Comparison of ENCODE assay signal across 24 cellular contexts in the genomic region with DNA sequence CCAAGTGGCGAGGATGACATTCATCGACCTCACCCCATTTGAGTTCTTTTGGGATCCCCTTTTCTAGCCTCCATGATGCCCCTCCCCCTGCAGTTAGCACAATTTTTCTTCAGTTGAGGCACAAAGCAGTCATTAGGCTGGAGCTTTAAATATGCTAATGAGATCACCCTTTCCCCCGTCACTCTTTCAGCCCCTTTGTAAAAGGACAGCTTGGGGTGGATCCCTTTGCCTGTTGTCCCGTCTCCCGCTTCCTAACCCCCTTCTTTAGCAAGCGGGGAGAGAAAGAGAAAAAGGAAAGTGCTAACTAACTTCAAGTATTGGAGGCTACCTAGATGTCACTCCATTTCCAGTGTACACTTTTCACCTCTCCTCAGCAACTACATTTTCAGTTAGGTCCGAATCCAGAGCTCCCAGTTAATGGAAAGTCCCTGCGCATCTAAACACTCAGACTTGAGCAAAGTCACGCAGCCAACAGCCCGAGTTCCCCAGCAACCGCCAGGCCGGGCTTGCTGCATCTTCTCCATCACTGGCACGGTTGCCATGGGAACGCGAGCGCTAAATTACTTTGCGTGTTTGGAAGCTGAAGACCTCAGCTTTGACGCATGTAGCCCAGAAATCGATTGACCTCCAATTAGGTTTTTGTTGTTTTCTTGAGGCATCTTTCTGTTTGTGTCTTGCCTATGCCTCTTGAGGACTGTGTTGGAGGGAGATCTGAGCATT.
DNase-seq lines count a peak whose midpoint lies in the region; ATAC-seq lines count a peak whose summit lies in the region.
"Had no signal": no experiment of that assay in that cellular context is flagged by ENCODE, and none has a peak within 500 bp of the region (broad histone marks: within the 10 kb centered on the region; RNA-seq: fewer than 3 reads in every experiment).

No MANE protein-coding gene starts in this region.

- DNase-seq in ELF-1 (ENCODE audit: low read depth, low spot score) (peak; percentile 48), NCI-H2227 (lab: John Stamatoyannopoulos, UW; ENCODE audit: unreplicated experiment) (peak; percentile 97), ecto neural progenitor cell (ENCODE audit: low spot score) (peak; percentile 54), left kidney (ENCODE audit: low read depth, low spot score) (peak; percentile 35)
- no peak for DNase-seq in effector memory CD4-positive, alpha-beta T cell
- DNase-seq: activated CD8-positive, alpha-beta T cell treated with anti-CD3 and anti-CD28 coated beads for 36 hours; activated naive CD4-positive, alpha-beta T cell treated with anti-CD3 and anti-CD28 coated beads, Interleukin-2, amount 50 U/mL, for 16 hours; activated T-cell treated with anti-CD3 and anti-CD28 coated beads, Interleukin-2, amount 50 U/mL, for 4 hours; cortex of kidney; foreskin melanocyte; GF-D8; KG1; left ventricle myocardium inferior; NCI-H187; right lobe of liver; Right ventricle myocardium superior; T-cell; testis had no signal

- no peak for ATAC-seq in GM19395 (IDR thresholded peaks at IDR 0.05; ENCODE audit: unreplicated experiment)
- no peak for ATAC-seq in HG03108 (IDR thresholded peaks at IDR 0.05; ENCODE audit: unreplicated experiment)
- ATAC-seq in GM18867 (IDR thresholded peaks at IDR 0.05; ENCODE audit: unreplicated experiment): no peak
- ATAC-seq: activated CD8-positive, alpha-beta T cell treated with anti-CD3 and anti-CD28 coated beads for 36 hours; activated T-cell treated with anti-CD3 and anti-CD28 coated beads, Interleukin-2, amount 50 U/mL, for 4 hours; right lobe of liver; stimulated activated effector memory CD8-positive, alpha-beta T cell treated with anti-CD3 and anti-CD28 coated beads, Interleukin-12 subunit alpha, Interleukin-12 subunit beta, amount 100 ng/mL, for 72 hours; T-cell had no signal

- H3K36me3 ChIP-seq in effector memory CD4-positive, alpha-beta T cell (ENCODE audit: control insufficient read depth, insufficient read depth, low read length): no peaks in the 10 kb centered on the region
- H3K36me3 ChIP-seq: left ventricle myocardium inferior, right lobe of liver had no signal

- H3K9me3 ChIP-seq in effector memory CD4-positive, alpha-beta T cell (ENCODE audit: control insufficient read depth, low read length): no peaks in the 10 kb centered on the region
- H3K9me3 ChIP-seq: left ventricle myocardium inferior, right lobe of liver, testis had no signal

- H3K27ac ChIP-seq in effector memory CD4-positive, alpha-beta T cell (ENCODE audit: insufficient read depth, low read length, poor library complexity, severe bottlenecking): no peak overlapping the region
- H3K27ac ChIP-seq: epithelial cell of prostate, left ventricle myocardium inferior, right lobe of liver, testis, VCaP had no signal

- H3K4me3 ChIP-seq in effector memory CD4-positive, alpha-beta T cell (ENCODE audit: insufficient read depth, low read depth, low read length, poor library complexity, severe bottlenecking): no peak overlapping the region
- H3K4me3 ChIP-seq: left ventricle myocardium inferior, right lobe of liver, testis had no signal

- H3K4me1 ChIP-seq in effector memory CD4-positive, alpha-beta T cell (ENCODE audit: control insufficient read depth, insufficient read depth, low read length, poor library complexity, severe bottlenecking): no peaks in the 10 kb centered on the region
- H3K4me1 ChIP-seq: left ventricle myocardium inferior, right lobe of liver had no signal

- no peaks in the 10 kb centered on the region for H3K27me3 ChIP-seq in effector memory CD4-positive, alpha-beta T cell (replicated peaks; ENCODE audit: control insufficient read depth, insufficient read depth, low read length, poor library complexity, severe bottlenecking)
- H3K27me3 ChIP-seq: testis had no signal

Comparison
In these comparisons a context has a peak if more than half of its experiments do, and no peak if none do; other contexts are left out.
1. DNase-seq: peak in ELF-1 (single experiment), NCI-H2227 (single experiment), ecto neural progenitor cell (single experiment) and left kidney (single experiment); none in effector memory CD4-positive, alpha-beta T cell (0 of 3).